ENCODE assay signal across 9 cellular contexts in genomic region chr1:95116666-95117206, GRCh38. TPM values are rescaled to one million over a fixed set of nuclear protein-coding genes. Genes with fewer than 3 reads are reported as not detected.
DNase-seq lines count a peak whose midpoint lies in the region; ATAC-seq, FAIRE-seq and TF ChIP-seq lines count a peak whose summit lies in the region.
"Had no signal": no experiment of that assay in that cellular context is flagged by ENCODE, and none has a peak within 500 bp of the region (broad histone marks: within the 10 kb centered on the region; RNA-seq: fewer than 3 reads in every experiment).

No MANE protein-coding gene starts in this region.

- peak overlapping the region; percentile 42 for H3K4me2 ChIP-seq in Karpas-422 (ENCODE audit: low read depth, low read length, poor library complexity, severe bottlenecking)
- peak overlapping the region; percentile 81 for H3K4me2 ChIP-seq in neuronal stem cell (ENCODE audit: insufficient read depth, low read length, poor library complexity, severe bottlenecking)

- TF ChIP-seq POLR2A in upper lobe of left lung (IDR thresholded peaks at IDR 0.05): no peak

- H2BK12ac ChIP-seq in neuronal stem cell (ENCODE audit: low read length): no peak overlapping the region

- H3K4me1 ChIP-seq in Karpas-422 (ENCODE audit: low read length): no peaks in the 10 kb centered on the region; the same call in 1 of the 2 replicates
- peaks cover 0 to 2% of the 10 kb centered on the region in 2 donors for H3K4me1 ChIP-seq in neuronal stem cell (ENCODE audit: control insufficient read depth in 2 of 2, insufficient read depth in 1 of 2, low read depth in 1 of 2, low read length in 2 of 2)
- H3K4me1 ChIP-seq in upper lobe of left lung: peaks cover 5 to 29% (median 12%) of the 10 kb centered on the region in 4 donors

- H3K27me3 ChIP-seq in Karpas-422 (ENCODE audit: low read length) (no peaks in the 10 kb centered on the region), neuronal stem cell (ENCODE audit: control insufficient read depth in 3 of 3, insufficient read depth in 3 of 3, low read depth in 1 of 3, low read length in 3 of 3) (peaks cover 0 to 75% (median 3%) of the 10 kb centered on the region in 3 experiments), upper lobe of left lung (no peaks in the 10 kb centered on the region)

- no peak for TF ChIP-seq EP300 in upper lobe of left lung (IDR thresholded peaks at IDR 0.05)

- peak; percentile 20 to 62 (median 53) for TF ChIP-seq CTCF in upper lobe of left lung (IDR thresholded peaks at IDR 0.05)

- H4K91ac ChIP-seq in neuronal stem cell (ENCODE audit: low read depth, low read length, poor library complexity): no peak overlapping the region

- ATAC-seq in GM21786 (IDR thresholded peaks at IDR 0.05; ENCODE audit: unreplicated experiment): peak; percentile 52
- peak; percentile 81 to 84 for ATAC-seq in upper lobe of left lung (ENCODE audit: low FRiP score in 2 of 2)

- peak overlapping the region; percentile 13 for H3K18ac ChIP-seq in neuronal stem cell (ENCODE audit: low read length)

- H4K20me1 ChIP-seq in Karpas-422 (ENCODE audit: insufficient read depth, low read depth, low read length): no peaks in the 10 kb centered on the region

- no peaks in the 10 kb centered on the region for H3K79me2 ChIP-seq in Karpas-422 (ENCODE audit: low read length)

- H2BK120ac ChIP-seq in neuronal stem cell (ENCODE audit: low read depth, low read length): no peak overlapping the region

- peak overlapping the region; percentile 10 for H3K23ac ChIP-seq in neuronal stem cell (ENCODE audit: low read depth, low read length, poor library complexity)

- H2AFZ ChIP-seq in Karpas-422 (ENCODE audit: low read length) (no peak overlapping the region), neuronal stem cell (ENCODE audit: low read length) (peak overlapping the region; percentile 96)

- no peak overlapping the region for H3K14ac ChIP-seq in neuronal stem cell (ENCODE audit: low read length)

- no peaks in the 10 kb centered on the region for H3K9me2 ChIP-seq in Karpas-422 (replicated peaks; ENCODE audit: insufficient read depth, low read length)

- DNase-seq in DMS153 treated with DMSO at 0.1 percent for 48 hours (lab: John Stamatoyannopoulos, UW; ENCODE audit: unreplicated experiment) (peak; percentile 77), Karpas-422 (peak; percentile 44), RCC 7860 (ENCODE audit: low spot score) (peak; percentile 66), germinal center (ENCODE audit: low spot score) (peak; percentile 57), neuronal stem cell (ENCODE audit: low spot score) (peak; percentile 53), upper lobe of left lung (peak in 1 of 2 donors; percentile 75)
- DNase-seq in activated effector memory CD4-positive, alpha-beta T cell treated with Interleukin-2 at 50 U/mL for 16 hours: peak; percentile 27

- no peak overlapping the region for H3K4me3 ChIP-seq in Karpas-422 (ENCODE audit: low read length)
- H3K4me3 ChIP-seq in neuronal stem cell (ENCODE audit: low read length in 2 of 2): peak overlapping the region; percentile 59 to 96
- peak overlapping the region; percentile 56 to 88 (median 72) for H3K4me3 ChIP-seq in upper lobe of left lung

- H3K36me3 ChIP-seq in Karpas-422 (ENCODE audit: insufficient read depth, low read length) (no peaks in the 10 kb centered on the region), neuronal stem cell (replicated peaks in 1 of 2; ENCODE audit: control insufficient read depth in 2 of 2, insufficient read depth in 2 of 2, low read length in 2 of 2) (no peaks in the 10 kb centered on the region), upper lobe of left lung (no peaks in the 10 kb centered on the region)

- peak; percentile 57 for FAIRE-seq in RCC 7860 (lab: Jason Lieb, UNC)

- H3K9me3 ChIP-seq in Karpas-422 (ENCODE audit: low read length) (no peaks in the 10 kb centered on the region), neuronal stem cell (replicated peaks in 1 of 2; ENCODE audit: control insufficient read depth in 2 of 2, insufficient read depth in 1 of 2, low read depth in 1 of 2, low read length in 2 of 2) (no peaks in the 10 kb centered on the region), upper lobe of left lung (no peaks in the 10 kb centered on the region)

- H3K4ac ChIP-seq in neuronal stem cell (ENCODE audit: low read length): no peak overlapping the region

- no peak overlapping the region for H3K9ac ChIP-seq in Karpas-422 (ENCODE audit: low read length)
- no peak overlapping the region for H3K9ac ChIP-seq in neuronal stem cell (ENCODE audit: low read depth, low read length, poor library complexity)

- no CpG with 5 or more reads among the region's 17 CpGs for WGBS in neuronal stem cell (ENCODE audit: extremely low coverage in 2 of 2, insufficient read length in 2 of 2, insufficient replicate concordance in 1 of 2), 2 donors
- WGBS in upper lobe of left lung, 2 donors: 1 to 3% methylated on average over 16 to 17 of the region's 17 CpGs

- H2BK5ac ChIP-seq in neuronal stem cell (ENCODE audit: low read length): no peak overlapping the region

- H2BK15ac ChIP-seq in neuronal stem cell (ENCODE audit: low read length): no peak overlapping the region

- no peak overlapping the region for H3K27ac ChIP-seq in Karpas-422 (ENCODE audit: low read length)
- H3K27ac ChIP-seq in neuronal stem cell (replicated peaks; ENCODE audit: low read length): peak overlapping the region; percentile 19
- H3K27ac ChIP-seq in upper lobe of left lung: peak overlapping the region; percentile 60 to 76 (median 68)
- H3K27ac ChIP-seq: epithelial cell of prostate had no signal

- H3K79me1 ChIP-seq in neuronal stem cell (ENCODE audit: low read depth, low read length): peaks cover 2% of the 10 kb centered on the region

- no peak overlapping the region for H2AK5ac ChIP-seq in neuronal stem cell (ENCODE audit: low read depth, low read length)

- no peak overlapping the region for H4K8ac ChIP-seq in neuronal stem cell (ENCODE audit: low read depth, low read length)

RNA-seq across cellular contexts. Expression of gene TLCD4, which starts 0.4 kb away (rescaled TPM):
- total RNA-seq in Karpas-422 (2014; rRNA removed; shearing (Covaris generic); ENCODE audit: low replicate concordance): not detected in 2 replicates
- polyA plus RNA-seq in neuronal stem cell (2013, experiment 1 of 2): 2.3 TPM
- polyA plus RNA-seq in neuronal stem cell (2013, experiment 2 of 2): 2.4 TPM
- 10 to 100 TPM in 3 of 6 donors, 1 to 10 TPM in 3; 1.8 to 19.5 (median 8.2) TPM for total RNA-seq in upper lobe of left lung

RNA-seq across cellular contexts. Expression of gene ALG14, which starts 44.0 kb away (rescaled TPM):
- total RNA-seq in Karpas-422 (2014; rRNA removed; shearing (Covaris generic); ENCODE audit: low replicate concordance): 2.2 and 5.4 TPM in 2 replicates
- 2.5 TPM for polyA plus RNA-seq in neuronal stem cell (2013, experiment 1 of 2)
- 3.3 TPM for polyA plus RNA-seq in neuronal stem cell (2013, experiment 2 of 2)
- 1 to 10 TPM in 3 of 6 donors, under 1 TPM in 3; 0.55 to 6.2 (median 0.98) TPM for total RNA-seq in upper lobe of left lung
